Comparison of ENCODE assay signal across 20 cellular contexts in genomic region chr13:30360586-30360985, GRCh38. TPM values are rescaled to one million over a fixed set of nuclear protein-coding genes. Genes with fewer than 3 reads are reported as not detected.
DNase-seq lines count a peak whose midpoint lies in the region; ATAC-seq and TF ChIP-seq lines count a peak whose summit lies in the region.
"Had no signal": no experiment of that assay in that cellular context is flagged by ENCODE, and none has a peak within 500 bp of the region (broad histone marks: within the 10 kb centered on the region; RNA-seq: fewer than 3 reads in every experiment).

No MANE protein-coding gene starts in this region.

- H3K27me3 ChIP-seq in right atrium auricular region (no peaks in the 10 kb centered on the region), subcutaneous abdominal adipose tissue (ENCODE audit: control insufficient read depth in 5 of 5, insufficient read depth in 4 of 5, low read length in 5 of 5) (no peaks in the 10 kb centered on the region)
- H3K27me3 ChIP-seq: BE2C had no signal

- H3K9me3 ChIP-seq in right atrium auricular region, result no peaks in the 10 kb centered on the region
- no peaks in the 10 kb centered on the region for H3K9me3 ChIP-seq in subcutaneous abdominal adipose tissue (ENCODE audit: control insufficient read depth in 5 of 5, low read length in 5 of 5)
- H3K9me3 ChIP-seq: BE2C had no signal

- H3K27me3 Mint-ChIP-seq in dendritic cell treated with granulocyte-macrophage colony-stimulating factor and Interleukin-4, amounts not matched to agents 40 ng/mL and 50 ng/mL, for 4 days, result no peaks in the 10 kb centered on the region
- H3K27me3 Mint-ChIP-seq: CD4-positive, alpha-beta memory T cell had no signal

- peak overlapping the region; percentile 93 for H3K27ac Mint-ChIP-seq in dendritic cell treated with granulocyte-macrophage colony-stimulating factor and Interleukin-4, amounts not matched to agents 40 ng/mL and 50 ng/mL, for 4 days
- H3K27ac Mint-ChIP-seq: CD14-positive monocyte, GM23338, HFFc6 had no signal

- ATAC-seq in left ventricle myocardium superior, result peak; percentile 71
- no peak for ATAC-seq in HG03520 (IDR thresholded peaks at IDR 0.05; ENCODE audit: unreplicated experiment)
- ATAC-seq: GM23338, HCT116, K562 had no signal

- H3K4me1 Mint-ChIP-seq in dendritic cell treated with granulocyte-macrophage colony-stimulating factor and Interleukin-4, amounts not matched to agents 40 ng/mL and 50 ng/mL, for 4 days (ENCODE audit: low read depth), result peaks cover 61% of the 10 kb centered on the region

- no peak for TF ChIP-seq CTCF in right atrium auricular region (IDR thresholded peaks at IDR 0.05)
- no peak for TF ChIP-seq CTCF in GM10266 (IDR thresholded peaks at IDR 0.05; ENCODE audit: control insufficient read depth, insufficient read depth, low read depth, missing control alignments)

- H3K36me3 ChIP-seq in right atrium auricular region, result no peaks in the 10 kb centered on the region
- H3K36me3 ChIP-seq in subcutaneous abdominal adipose tissue (ENCODE audit: control insufficient read depth in 5 of 5, insufficient read depth in 5 of 5, low read length in 5 of 5), result no peaks in the 10 kb centered on the region
- H3K36me3 ChIP-seq: BE2C had no signal

- no peaks in the 10 kb centered on the region for H3K9me3 Mint-ChIP-seq in dendritic cell treated with granulocyte-macrophage colony-stimulating factor and Interleukin-4, amounts not matched to agents 40 ng/mL and 50 ng/mL, for 4 days
- H3K9me3 Mint-ChIP-seq: CD14-positive monocyte; CD4-positive, alpha-beta memory T cell; GM23338; HFFc6 had no signal

- no peak overlapping the region for H3K9ac ChIP-seq in subcutaneous abdominal adipose tissue (ENCODE audit: low read length in 5 of 5)

- H3K4me1 ChIP-seq in right atrium auricular region (peaks cover 0 to 15% of the 10 kb centered on the region in 2 donors), subcutaneous abdominal adipose tissue (ENCODE audit: control insufficient read depth in 5 of 5, insufficient read depth in 5 of 5, low read length in 5 of 5) (peaks cover 2 to 52% (median 41%) of the 10 kb centered on the region in 5 donors)

- H3K27ac ChIP-seq in right atrium auricular region, result no peak overlapping the region
- H3K27ac ChIP-seq in subcutaneous abdominal adipose tissue (ENCODE audit: low read depth, low read length), result peak overlapping the region; percentile 31

- DNase-seq in left ventricle myocardium superior (no peak), right atrium auricular region (ENCODE audit: low spot score) (no peak), COR-L47 (lab: John Stamatoyannopoulos, UW) (peak; percentile 11), MV-4-11 (lab: John Stamatoyannopoulos, UW) (no peak), GM10266 (ENCODE audit: extremely low spot score) (no peak)
- DNase-seq: ACHN; BE2C; Calu3; CD4-positive, alpha-beta memory T cell; DMS53; H7; HFFc6; IMR-90 had no signal

- H3K4me3 Mint-ChIP-seq in dendritic cell treated with granulocyte-macrophage colony-stimulating factor and Interleukin-4, amounts not matched to agents 40 ng/mL and 50 ng/mL, for 4 days, result peak overlapping the region; percentile 51
- H3K4me3 Mint-ChIP-seq: CD14-positive monocyte; CD4-positive, alpha-beta memory T cell; GM23338; HFFc6 had no signal

- no peak overlapping the region for H3K4me3 ChIP-seq in right atrium auricular region
- no peak overlapping the region for H3K4me3 ChIP-seq in subcutaneous abdominal adipose tissue (ENCODE audit: low read depth in 1 of 5, low read length in 5 of 5)
- H3K4me3 ChIP-seq: GM23338, K562 had no signal

- intact Hi-C loops in left ventricle myocardium superior (cut with micrococcal nuclease), result no loop called here
- intact Hi-C loops in dendritic cell treated with granulocyte-macrophage colony-stimulating factor and Interleukin-4, amounts not matched to agents 40 ng/mL and 50 ng/mL, for 4 days (cut with micrococcal nuclease), result no loop called here

- H3K36me3 Mint-ChIP-seq in dendritic cell treated with granulocyte-macrophage colony-stimulating factor and Interleukin-4, amounts not matched to agents 40 ng/mL and 50 ng/mL, for 4 days (ENCODE audit: low read depth), result no peaks in the 10 kb centered on the region
- H3K36me3 Mint-ChIP-seq: CD14-positive monocyte had no signal

RNA-seq across cellular contexts. Expression of gene KATNAL1, which starts 53.2 kb away (rescaled TPM):
- total RNA-seq in left ventricle myocardium superior (36.6 TPM), right atrium auricular region (10 to 100 TPM; 22.2 to 37.9 TPM)
